ENCODE assay signal across 10 cellular contexts in the genomic region with DNA sequence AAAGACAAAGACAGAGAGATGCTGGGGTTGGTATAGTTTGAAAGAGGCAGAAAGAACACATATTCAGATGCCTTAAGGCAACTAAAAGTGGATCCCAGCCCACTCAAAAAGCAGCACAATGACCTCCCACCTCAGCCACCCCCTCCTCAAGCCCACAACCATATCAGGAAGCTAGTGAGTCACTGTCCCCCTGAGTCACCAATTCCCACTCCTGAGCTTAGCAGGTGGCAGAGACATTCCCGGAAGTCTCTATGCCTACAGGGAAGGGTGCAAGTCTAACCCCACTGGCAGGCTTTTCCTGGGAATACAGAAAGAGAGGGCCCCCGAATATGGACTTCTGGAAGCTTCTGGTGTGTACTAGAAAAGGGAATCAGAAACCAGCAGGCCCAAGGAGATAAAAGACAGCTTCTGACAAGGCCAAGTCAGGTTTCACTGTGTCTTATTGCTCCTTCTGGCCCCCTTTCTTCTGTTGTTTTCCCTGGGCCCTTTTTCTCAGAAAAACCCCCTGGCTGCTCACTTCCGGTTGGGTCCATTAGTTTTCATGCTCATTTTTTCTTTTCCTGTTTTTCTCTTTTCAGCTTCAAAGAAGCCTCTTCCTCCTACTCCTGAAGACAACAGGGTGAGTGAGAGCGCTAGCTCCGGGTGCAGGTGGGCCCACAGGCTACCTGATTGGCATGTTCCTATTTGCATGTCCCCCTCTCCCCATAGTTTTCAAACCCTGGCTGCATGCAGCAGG. TPM values are rescaled to one million over a fixed set of nuclear protein-coding genes. Genes with fewer than 3 reads are reported as not detected.
DNase-seq lines count a peak whose midpoint lies in the region; ATAC-seq lines count a peak whose summit lies in the region.
"Had no signal": no experiment of that assay in that cellular context is flagged by ENCODE, and none has a peak within 500 bp of the region (broad histone marks: within the 10 kb centered on the region; RNA-seq: fewer than 3 reads in every experiment).

No MANE protein-coding gene starts in this region.

- intact Hi-C loops in posterior cingulate gyrus (cut with DNase I) = no loop called here

- peak; percentile 14 for ATAC-seq in activated CD8-positive, alpha-beta T cell treated with anti-CD3 and anti-CD28 coated beads, Interleukin-2, amount 10 ng/mL, durations not matched to agents 7 days and 5 days
- no peak for ATAC-seq in stimulated activated effector memory CD8-positive, alpha-beta T cell treated with anti-CD3 and anti-CD28 coated beads, Interleukin-12 subunit alpha, Interleukin-12 subunit beta, amount 100 ng/mL, for 72 hours
- ATAC-seq in HG02870 (IDR thresholded peaks at IDR 0.05; ENCODE audit: unreplicated experiment) = no peak

- peaks cover 96% of the 10 kb centered on the region for H3K4me1 Mint-ChIP-seq in activated CD8-positive, alpha-beta T cell treated with anti-CD3 and anti-CD28 coated beads, Interleukin-2, amount 10 ng/mL, durations not matched to agents 7 days and 5 days (ENCODE audit: low read depth)
- peaks cover 93% of the 10 kb centered on the region for H3K4me1 Mint-ChIP-seq in stimulated activated effector memory CD8-positive, alpha-beta T cell treated with anti-CD3 and anti-CD28 coated beads, Interleukin-12 subunit alpha, Interleukin-12 subunit beta, amount 100 ng/mL, for 72 hours
- H3K4me1 Mint-ChIP-seq: neural crest cell had no signal

- CTCF ChIA-PET in activated CD8-positive, alpha-beta T cell treated with anti-CD3 and anti-CD28 coated beads, Interleukin-2, amount 10 ng/mL, durations not matched to agents 7 days and 5 days (lab: Charles Lee) = interaction anchor here (0.7 to 4.4 kb wide), 19 partner anchors 10 to 95 kb away, joined by 3 to 24 read pairs (median 4); partner anchors contain the start of gene ITK

- H3K4me3 Mint-ChIP-seq in activated CD8-positive, alpha-beta T cell treated with anti-CD3 and anti-CD28 coated beads, Interleukin-2, amount 10 ng/mL, durations not matched to agents 7 days and 5 days = peak overlapping the region; percentile 68
- peak overlapping the region; percentile 60 for H3K4me3 Mint-ChIP-seq in stimulated activated effector memory CD8-positive, alpha-beta T cell treated with anti-CD3 and anti-CD28 coated beads, Interleukin-12 subunit alpha, Interleukin-12 subunit beta, amount 100 ng/mL, for 72 hours
- H3K4me3 Mint-ChIP-seq: neural crest cell had no signal

- H3K27ac Mint-ChIP-seq in activated CD8-positive, alpha-beta T cell treated with anti-CD3 and anti-CD28 coated beads, Interleukin-2, amount 10 ng/mL, durations not matched to agents 7 days and 5 days = peak overlapping the region; percentile 85
- H3K27ac Mint-ChIP-seq in stimulated activated effector memory CD8-positive, alpha-beta T cell treated with anti-CD3 and anti-CD28 coated beads, Interleukin-12 subunit alpha, Interleukin-12 subunit beta, amount 100 ng/mL, for 72 hours = peak overlapping the region; percentile 86

- POLR2A ChIA-PET in activated CD8-positive, alpha-beta T cell treated with anti-CD3 and anti-CD28 coated beads, Interleukin-2, amount 10 ng/mL, durations not matched to agents 7 days and 5 days (lab: Charles Lee) = interaction anchor here (0.7 to 11.1 kb wide), 20 partner anchors 9 to 75 kb away, joined by 3 to 148 read pairs (median 5); partner anchors contain the start of genes ITK and MED7

- H3K36me3 Mint-ChIP-seq in activated CD8-positive, alpha-beta T cell treated with anti-CD3 and anti-CD28 coated beads, Interleukin-2, amount 10 ng/mL, durations not matched to agents 7 days and 5 days (ENCODE audit: low read depth) = peaks cover 96% of the 10 kb centered on the region
- peaks cover 100% of the 10 kb centered on the region for H3K36me3 Mint-ChIP-seq in stimulated activated effector memory CD8-positive, alpha-beta T cell treated with anti-CD3 and anti-CD28 coated beads, Interleukin-12 subunit alpha, Interleukin-12 subunit beta, amount 100 ng/mL, for 72 hours

- H3K27me3 Mint-ChIP-seq in activated CD8-positive, alpha-beta T cell treated with anti-CD3 and anti-CD28 coated beads, Interleukin-2, amount 10 ng/mL, durations not matched to agents 7 days and 5 days (ENCODE audit: low read depth) = no peaks in the 10 kb centered on the region

- H3K9me3 Mint-ChIP-seq in activated CD8-positive, alpha-beta T cell treated with anti-CD3 and anti-CD28 coated beads, Interleukin-2, amount 10 ng/mL, durations not matched to agents 7 days and 5 days (ENCODE audit: insufficient read depth) = no peaks in the 10 kb centered on the region
- no peaks in the 10 kb centered on the region for H3K9me3 Mint-ChIP-seq in stimulated activated effector memory CD8-positive, alpha-beta T cell treated with anti-CD3 and anti-CD28 coated beads, Interleukin-12 subunit alpha, Interleukin-12 subunit beta, amount 100 ng/mL, for 72 hours

- DNase-seq in NCI-H69 (lab: John Stamatoyannopoulos, UW) = peak; percentile 5
- peak; percentile 72 for DNase-seq in activated CD8-positive, alpha-beta T cell treated with anti-CD3 and anti-CD28 coated beads, Interleukin-2, amount 10 ng/mL, durations not matched to agents 7 days and 5 days
- DNase-seq in effector CD8-positive, alpha-beta T cell (lab: John Stamatoyannopoulos, UW) = peak; percentile 14
- peak in 1 of 2 donors; percentile 80 for DNase-seq in stimulated activated effector memory CD8-positive, alpha-beta T cell treated with anti-CD3 and anti-CD28 coated beads, Interleukin-12 subunit alpha, Interleukin-12 subunit beta, amount 100 ng/mL, for 72 hours (ENCODE audit: low spot score in 2 of 2)
- DNase-seq in DMS 273 treated with DMSO at 0.1 percent for 48 hours (lab: John Stamatoyannopoulos, UW) = no peak
- no peak for DNase-seq in NCI-H1105 treated with DMSO at 0.1 percent for 48 hours (lab: John Stamatoyannopoulos, UW)
- no peak for DNase-seq in posterior cingulate gyrus
- DNase-seq: NCI-H748 treated with DMSO at 0.1 percent for 48 hours had no signal

RNA-seq across cellular contexts. Expression of gene ITK, which starts 36.8 kb away (rescaled TPM):
- 100 to 1,000 TPM; 254 to 263 TPM for total RNA-seq in activated CD8-positive, alpha-beta T cell treated with anti-CD3 and anti-CD28 coated beads, Interleukin-2, amount 10 ng/mL, durations not matched to agents 7 days and 5 days
- total RNA-seq: neural crest cell had no signal

RNA-seq across cellular contexts. Expression of gene CYFIP2, which starts 48.5 kb away (rescaled TPM):
- total RNA-seq in activated CD8-positive, alpha-beta T cell treated with anti-CD3 and anti-CD28 coated beads, Interleukin-2, amount 10 ng/mL, durations not matched to agents 7 days and 5 days = 100 to 1,000 TPM; 512 to 516 TPM

RNA-seq across cellular contexts. Expression of gene GARIN3, which starts 51.4 kb away (rescaled TPM):
- total RNA-seq in activated CD8-positive, alpha-beta T cell treated with anti-CD3 and anti-CD28 coated beads, Interleukin-2, amount 10 ng/mL, durations not matched to agents 7 days and 5 days = not detected
- total RNA-seq: neural crest cell had no signal

Comparison
In these comparisons a context has a peak if more than half of its experiments do, and no peak if none do; other contexts are left out.
1. DNase-seq: peak in NCI-H69 (single experiment), activated CD8-positive, alpha-beta T cell treated with anti-CD3 and anti-CD28 coated beads, Interleukin-2, amount 10 ng/mL, durations not matched to agents 7 days and 5 days (single experiment) and effector CD8-positive, alpha-beta T cell (single experiment); none in DMS 273 treated with DMSO at 0.1 percent for 48 hours (single experiment), NCI-H1105 treated with DMSO at 0.1 percent for 48 hours (single experiment) and posterior cingulate gyrus (0 of 10).